In the genomic region with DNA sequence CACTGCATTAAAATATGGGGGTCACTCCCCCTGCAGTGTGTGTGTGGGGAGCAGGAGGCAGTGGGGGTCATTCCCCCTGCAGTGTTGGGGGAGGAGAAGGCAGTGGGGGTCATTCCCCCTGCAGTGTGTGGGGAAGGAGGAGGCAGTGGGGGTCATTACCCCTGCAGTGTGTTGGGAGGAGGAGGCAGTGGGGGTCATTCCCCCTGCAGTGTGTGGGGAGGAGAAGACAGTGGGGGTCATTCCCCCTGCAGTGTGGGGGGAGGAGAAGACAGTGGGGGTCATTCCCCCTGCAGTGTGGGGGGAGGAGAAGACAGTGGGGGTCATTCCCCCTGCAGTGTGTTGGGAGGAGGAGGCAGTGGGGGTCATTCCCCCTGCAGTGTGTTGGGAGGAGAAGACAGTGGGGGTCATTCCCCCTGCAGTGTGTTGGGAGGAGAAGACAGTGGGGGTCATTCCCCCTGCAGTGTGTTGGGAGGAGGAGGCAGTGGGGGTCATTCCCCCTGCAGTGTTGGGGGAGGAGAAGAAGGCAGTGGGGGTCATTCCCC, we compare ENCODE assay signal across 2 cellular contexts. TPM values are rescaled to one million over a fixed set of nuclear protein-coding genes. Genes with fewer than 3 reads are reported as not detected.
"Had no signal": no experiment of that assay in that cellular context is flagged by ENCODE, and none has a peak within 500 bp of the region (broad histone marks: within the 10 kb centered on the region; RNA-seq: fewer than 3 reads in every experiment).

No MANE protein-coding gene starts in this region.

RNA-seq across cellular contexts. Expression of a gene that starts 21.3 kb away (rescaled TPM):
- total RNA-seq: G401, GM12878 had no signal
- polyA plus RNA-seq: GM12878 had no signal
